8 cellular contexts compared by ENCODE assay signal in genomic region chr5:94908889-94909480, GRCh38.
DNase-seq lines count a peak whose midpoint lies in the region; ATAC-seq and TF ChIP-seq lines count a peak whose summit lies in the region.

No MANE protein-coding gene starts in this region.

- H3K27me3 ChIP-seq in MG63, result peaks cover 5% of the 10 kb centered on the region; the same call in 1 of the 2 replicates

- TF ChIP-seq CTCF in GM12873 (IDR thresholded peaks at IDR 0.05; ENCODE audit: insufficient read depth, low read depth, low read length, missing control alignments), result peak; percentile 59
- TF ChIP-seq CTCF in astrocyte of the cerebellum (IDR thresholded peaks at IDR 0.05; ENCODE audit: low read depth, low read length, missing control alignments), result peak; percentile 67

- DNase-seq in AML-193 (lab: John Stamatoyannopoulos, UW) (peak; percentile 17 to 39), Kasumi-1 (lab: John Stamatoyannopoulos, UW) (peak; percentile 3 to 4), astrocyte of the cerebellum (ENCODE audit: low read depth) (no peak), left lobe of liver (ENCODE audit: low spot score) (no peak), NCI-H526 treated with DMSO at 0.1 percent for 48 hours (lab: John Stamatoyannopoulos, UW) (no peak), T-helper 17 cell (no peak), MG63 (no peak)

- H3K36me3 Mint-ChIP-seq in T-helper 17 cell (ENCODE audit: low read depth), result no peaks in the 10 kb centered on the region

- ATAC-seq in left lobe of liver (peak; percentile 75), T-helper 17 cell (no peak)

- no peak overlapping the region for H3K27ac Mint-ChIP-seq in T-helper 17 cell

- H3K4me3 ChIP-seq in astrocyte of the cerebellum (ENCODE audit: low read depth, low read length) (no peak overlapping the region), MG63 (no peak overlapping the region)

- H3K9me3 ChIP-seq in T-helper 17 cell (ENCODE audit: control insufficient read depth, low read length, poor library complexity, severe bottlenecking) (no peaks in the 10 kb centered on the region), MG63 (no peaks in the 10 kb centered on the region)

- H3K36me3 ChIP-seq in MG63, result no peaks in the 10 kb centered on the region

- in situ Hi-C loops in astrocyte of the cerebellum (cut with HindIII; ENCODE audit: low sequenced_read_pairs), result no loop called here

- no peaks in the 10 kb centered on the region for H3K4me1 Mint-ChIP-seq in T-helper 17 cell

- H3K4me3 Mint-ChIP-seq in T-helper 17 cell, result no peak overlapping the region

- H3K27me3 Mint-ChIP-seq in T-helper 17 cell, result peaks cover 23% of the 10 kb centered on the region

Comparison
In these comparisons a context has a peak if more than half of its experiments do, and no peak if none do; other contexts are left out.
1. DNase-seq: peak in AML-193 (2 of 2) and Kasumi-1 (2 of 2); none in astrocyte of the cerebellum (single experiment), left lobe of liver (single experiment), NCI-H526 treated with DMSO at 0.1 percent for 48 hours (single experiment), T-helper 17 cell (0 of 3) and MG63 (single experiment).